26 cellular contexts compared by ENCODE assay signal in the genomic region with DNA sequence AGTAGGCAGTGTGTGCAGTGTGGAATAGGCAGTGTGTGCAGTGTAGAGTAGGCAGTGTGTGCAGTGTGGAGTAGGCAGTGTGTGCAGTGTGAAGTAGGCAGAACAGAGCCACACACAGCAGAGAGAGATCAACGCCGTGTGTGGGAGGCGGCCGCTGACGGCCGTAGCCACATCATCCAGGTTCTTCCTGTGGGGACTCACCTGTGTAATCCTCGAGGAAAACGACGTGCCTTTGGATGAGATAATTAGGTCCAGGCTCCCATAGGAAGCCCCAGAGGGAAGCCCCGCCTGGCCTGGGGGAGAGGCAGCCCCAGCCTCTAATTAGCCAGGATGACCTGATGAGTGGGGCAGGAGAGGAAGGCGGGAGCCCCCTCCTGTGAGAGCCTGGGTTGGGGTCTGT. TPM values are rescaled to one million over a fixed set of nuclear protein-coding genes. Genes with fewer than 3 reads are reported as not detected.
"Had no signal": no experiment of that assay in that cellular context is flagged by ENCODE, and none has a peak within 500 bp of the region (broad histone marks: within the 10 kb centered on the region; RNA-seq: fewer than 3 reads in every experiment).

No MANE protein-coding gene starts in this region.

- H3K9ac ChIP-seq: KMS-11 had no signal

- H3K27ac ChIP-seq: HL-60, KMS-11, PC-9, Peyer's patch, SJSA1, SK-N-MC had no signal

- ATAC-seq: K562 had no signal

- H3K9me3 ChIP-seq: Peyer's patch, SJSA1 had no signal

- H3K4me3 ChIP-seq: K562, PC-9, Peyer's patch, SJSA1, SK-N-MC had no signal

- H2AFZ ChIP-seq: PC-9 had no signal

- H3K36me3 ChIP-seq: Peyer's patch, SJSA1 had no signal

- DNase-seq: Kasumi-1, MM.1S, NCI-H1092 treated with DMSO at 0.1 percent for 48 hours, NCI-H1436, NCI-H187, NCI-H2029 treated with DMSO at 0.1 percent for 48 hours, NCI-H2171, NCI-H226, NCI-H446, NCI-H510A, NCI-H524 treated with DMSO at 0.1 percent for 48 hours, NCI-H69, NCI-H774, PC-9, Peyer's patch, Right ventricle myocardium superior, SIG-M5 had no signal

- H3K4me1 ChIP-seq: Peyer's patch, SJSA1 had no signal

- H3K4me2 ChIP-seq: KMS-11, PC-9 had no signal

- H3K27me3 ChIP-seq: Peyer's patch, SJSA1 had no signal

- FAIRE-seq: K562 had no signal

RNA-seq across cellular contexts. Expression of a gene that starts 25.4 kb away (rescaled TPM):
- total RNA-seq: M059J, OCI-LY7, Right ventricle myocardium superior, RPMI7951 had no signal

RNA-seq across cellular contexts. Expression of a gene that starts 44.6 kb away (rescaled TPM):
- total RNA-seq: M059J, OCI-LY7, PC-9, Peyer's patch, Right ventricle myocardium superior, RPMI7951, SJSA1 had no signal
- polyA plus RNA-seq: IgD-negative memory B cell had no signal

RNA-seq across cellular contexts. Expression of a gene that starts 52.2 kb away (rescaled TPM):
- total RNA-seq: M059J, OCI-LY7, PC-9, RPMI7951, SJSA1 had no signal
- polyA plus RNA-seq: IgD-negative memory B cell had no signal
